Comparison of ENCODE assay signal across 1 cellular context in the genomic region with DNA sequence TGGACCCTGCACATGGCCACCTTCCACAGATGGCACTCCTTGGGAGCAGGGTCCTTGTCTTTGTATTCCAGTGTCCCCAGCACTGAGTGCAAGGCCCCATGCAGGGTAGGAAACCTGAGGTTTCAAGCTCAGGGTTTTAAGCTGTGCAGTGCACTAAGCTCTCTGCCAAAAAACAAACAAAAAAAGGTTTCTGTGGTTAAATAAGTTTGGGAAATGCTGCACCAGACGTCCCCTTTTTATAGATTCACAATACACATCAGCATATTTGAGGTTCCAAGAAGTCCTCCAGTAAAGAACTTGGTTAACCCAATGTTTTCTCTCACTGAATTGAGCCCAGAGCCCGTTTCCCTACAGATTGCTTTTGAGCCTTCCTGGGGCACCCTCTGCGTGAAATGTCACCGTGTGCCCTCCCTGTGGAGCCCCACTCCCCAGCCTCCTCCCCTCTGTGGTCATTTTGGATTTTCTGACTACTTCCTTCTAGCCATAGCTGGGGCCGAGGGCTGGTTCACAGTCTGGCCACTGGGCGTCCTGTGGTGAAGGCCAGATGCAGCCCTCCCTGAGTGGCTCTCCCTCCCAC.
TF ChIP-seq lines count a peak whose summit lies in the region.

No MANE protein-coding gene starts in this region.

TF ChIP-seq in IMR-90, 13 proteins besides CTCF, POLR2A, EP300 and RAD21 (continued from another document):
- TF ChIP-seq, protein P1, sequence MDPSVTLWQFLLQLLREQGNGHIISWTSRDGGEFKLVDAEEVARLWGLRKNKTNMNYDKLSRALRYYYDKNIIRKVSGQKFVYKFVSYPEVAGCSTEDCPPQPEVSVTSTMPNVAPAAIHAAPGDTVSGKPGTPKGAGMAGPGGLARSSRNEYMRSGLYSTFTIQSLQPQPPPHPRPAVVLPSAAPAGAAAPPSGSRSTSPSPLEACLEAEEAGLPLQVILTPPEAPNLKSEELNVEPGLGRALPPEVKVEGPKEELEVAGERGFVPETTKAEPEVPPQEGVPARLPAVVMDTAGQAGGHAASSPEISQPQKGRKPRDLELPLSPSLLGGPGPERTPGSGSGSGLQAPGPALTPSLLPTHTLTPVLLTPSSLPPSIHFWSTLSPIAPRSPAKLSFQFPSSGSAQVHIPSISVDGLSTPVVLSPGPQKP (IDR thresholded peaks at IDR 0.05; ENCODE audit: borderline replicate concordance, low read depth, low read length) = no peak
